13 cellular contexts compared by ENCODE assay signal in genomic region chr6:816510-817084, GRCh38.
DNase-seq lines count a peak whose midpoint lies in the region; ATAC-seq lines count a peak whose summit lies in the region.
"Had no signal": no experiment of that assay in that cellular context is flagged by ENCODE, and none has a peak within 500 bp of the region (broad histone marks: within the 10 kb centered on the region; RNA-seq: fewer than 3 reads in every experiment).

No MANE protein-coding gene starts in this region.

- peaks cover 14% of the 10 kb centered on the region for H3K27me3 Mint-ChIP-seq in activated naive CD8-positive, alpha-beta T cell treated with anti-CD3 and anti-CD28 coated beads, Interleukin-2, amount 10 ng/mL, durations not matched to agents 7 days and 5 days

- peaks cover 10% of the 10 kb centered on the region for H3K4me1 Mint-ChIP-seq in activated naive CD8-positive, alpha-beta T cell treated with anti-CD3 and anti-CD28 coated beads, Interleukin-2, amount 10 ng/mL, durations not matched to agents 7 days and 5 days

- POLR2A ChIA-PET in activated naive CD8-positive, alpha-beta T cell treated with anti-CD3 and anti-CD28 coated beads, Interleukin-2, amount 10 ng/mL, durations not matched to agents 7 days and 5 days (lab: Charles Lee), result no interaction called here

- no peaks in the 10 kb centered on the region for H3K36me3 Mint-ChIP-seq in activated naive CD8-positive, alpha-beta T cell treated with anti-CD3 and anti-CD28 coated beads, Interleukin-2, amount 10 ng/mL, durations not matched to agents 7 days and 5 days

- H3K27ac Mint-ChIP-seq in activated naive CD8-positive, alpha-beta T cell treated with anti-CD3 and anti-CD28 coated beads, Interleukin-2, amount 10 ng/mL, durations not matched to agents 7 days and 5 days, result peak overlapping the region; percentile 22

- peak; percentile 60 for DNase-seq in Jurkat, Clone E6-1 (ENCODE audit: low read depth, low spot score)
- DNase-seq in SW480 (ENCODE audit: low spot score) (peak; percentile 43), ureter (ENCODE audit: low spot score) (no peak), T1000 (lab: John Stamatoyannopoulos, UW) (no peak), DMS153 treated with DMSO at 0.1 percent for 48 hours (lab: John Stamatoyannopoulos, UW; ENCODE audit: unreplicated experiment) (no peak), hippocampal formation (lab: John Stamatoyannopoulos, UW) (no peak)
- peak; percentile 36 for DNase-seq in activated naive CD8-positive, alpha-beta T cell treated with anti-CD3 and anti-CD28 coated beads, Interleukin-2, amount 10 ng/mL, durations not matched to agents 7 days and 5 days
- peak; percentile 32 to 39 for DNase-seq in stimulated activated CD4-positive, alpha-beta T cell treated with anti-CD3 and anti-CD28 coated beads, Interleukin-4, amount 100 ng/mL, for 48 hours (ENCODE audit: low read depth in 2 of 2)
- DNase-seq: H7, heart left ventricle, mammary epithelial cell, NCI-H2171 treated with DMSO at 0.1 percent for 48 hours, RPMI8226 had no signal

- no peak overlapping the region for H3K4me3 ChIP-seq in Jurkat, Clone E6-1 (ENCODE audit: low read length)
- H3K4me3 ChIP-seq: heart left ventricle had no signal

- peak; percentile 92 for ATAC-seq in activated naive CD8-positive, alpha-beta T cell treated with anti-CD3 and anti-CD28 coated beads, Interleukin-2, amount 10 ng/mL, durations not matched to agents 7 days and 5 days (ENCODE audit: low read depth)
- ATAC-seq: heart left ventricle had no signal

- H3K9me3 Mint-ChIP-seq in activated naive CD8-positive, alpha-beta T cell treated with anti-CD3 and anti-CD28 coated beads, Interleukin-2, amount 10 ng/mL, durations not matched to agents 7 days and 5 days, result no peaks in the 10 kb centered on the region

- H3K4me3 Mint-ChIP-seq in activated naive CD8-positive, alpha-beta T cell treated with anti-CD3 and anti-CD28 coated beads, Interleukin-2, amount 10 ng/mL, durations not matched to agents 7 days and 5 days, result peak overlapping the region; percentile 25

Comparison
In these comparisons a context has a peak if more than half of its experiments do, and no peak if none do; other contexts are left out.
1. DNase-seq: peak in Jurkat, Clone E6-1 (single experiment), SW480 (single experiment), activated naive CD8-positive, alpha-beta T cell treated with anti-CD3 and anti-CD28 coated beads, Interleukin-2, amount 10 ng/mL, durations not matched to agents 7 days and 5 days (single experiment) and stimulated activated CD4-positive, alpha-beta T cell treated with anti-CD3 and anti-CD28 coated beads, Interleukin-4, amount 100 ng/mL, for 48 hours (2 of 2); none in ureter (single experiment), T1000 (single experiment), DMS153 treated with DMSO at 0.1 percent for 48 hours (single experiment) and hippocampal formation (0 of 2).